In the genomic region with DNA sequence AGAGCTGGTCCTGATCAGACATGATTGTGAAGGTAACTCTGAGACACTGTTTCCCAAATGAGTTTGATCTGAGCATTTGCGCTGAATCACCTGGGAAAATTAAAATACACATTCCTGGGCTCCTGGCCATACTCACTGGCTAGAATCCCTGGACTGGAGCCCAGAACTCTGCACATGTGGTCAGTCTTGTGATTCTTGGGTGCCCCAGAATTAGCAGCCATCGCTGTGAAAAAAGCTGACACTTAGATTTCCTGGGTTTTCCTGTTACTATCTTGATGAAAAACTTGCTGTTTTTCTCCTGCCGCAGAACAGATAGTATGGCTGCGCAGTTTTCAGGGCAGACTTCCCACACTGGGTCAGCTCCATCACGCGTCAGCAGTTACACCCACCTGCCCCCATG, we compare ENCODE assay signal across 1 cellular context.
TF ChIP-seq lines count a peak whose summit lies in the region.

No MANE protein-coding gene starts in this region.

TF ChIP-seq in K562, 482 proteins besides CTCF, POLR2A, EP300 and RAD21 (continued from another document):
- TF ChIP-seq NFE2 (IDR thresholded peaks at IDR 0.05; ENCODE audit: low read depth) (peak; percentile 55), JUN (IDR thresholded peaks at IDR 0.05; ENCODE audit: borderline replicate concordance, low read depth, low read length) (no peak), JUN (CRISPR knock-in tag; IDR thresholded peaks at IDR 0.05; ENCODE audit: borderline replicate concordance) (no peak), XRCC4 (IDR thresholded peaks at IDR 0.05; ENCODE audit: extremely low read depth, insufficient read depth, insufficient read length) (no peak), TOE1 (IDR thresholded peaks at IDR 0.05; ENCODE audit: borderline replicate concordance) (no peak), TOE1 (CRISPR knock-in tag; IDR thresholded peaks at IDR 0.05; ENCODE audit: borderline replicate concordance, low read depth) (no peak), NR4A1 (CRISPR knock-in tag; IDR thresholded peaks at IDR 0.05) (no peak), NR4A1 (tag; IDR thresholded peaks at IDR 0.05) (no peak), SIRT6 (IDR thresholded peaks at IDR 0.05; ENCODE audit: low read depth, low read length) (no peak), TARDBP (IDR thresholded peaks at IDR 0.05) (no peak), SNRNP70 (optimal IDR thresholded peaks at IDR 0.05; ENCODE audit: low read depth, low read length) (no peak), HDAC8 (tag; IDR thresholded peaks at IDR 0.05) (no peak), TAF7 (tag; IDR thresholded peaks at IDR 0.05) (no peak), NRF1 (conservative IDR thresholded peaks at IDR 0.05 in 1 of 2, IDR thresholded peaks at IDR 0.05 in 1 of 2) (peak; percentile 48 to 51; a peak in 3 of 4 replicates)
